Comparison of ENCODE assay signal across 2 cellular contexts in the genomic region with DNA sequence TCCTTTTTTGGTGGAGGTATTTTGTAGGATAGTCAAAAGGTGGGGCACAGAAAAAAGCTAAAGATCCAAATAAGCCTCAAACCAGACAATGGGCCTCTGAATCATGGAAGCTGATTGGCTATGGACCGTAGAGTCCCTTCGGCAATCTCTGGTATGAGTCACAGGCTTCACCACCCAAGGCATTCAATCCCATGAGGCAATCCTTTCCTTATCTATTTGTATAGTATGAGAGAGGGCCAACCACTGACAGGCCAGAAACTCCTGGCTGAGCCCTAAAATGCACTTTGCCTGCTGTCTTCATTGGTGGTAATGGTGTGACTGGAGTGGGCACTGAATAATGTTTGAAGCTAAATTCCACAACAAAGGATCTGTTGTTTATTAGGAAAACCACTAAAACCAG.
TF ChIP-seq lines count a peak whose summit lies in the region.

No MANE protein-coding gene starts in this region.

TF ChIP-seq in A549, 52 proteins besides CTCF, POLR2A, EP300 and RAD21 (continued from another document):
- TF ChIP-seq FOSL2 (IDR thresholded peaks at IDR 0.05) (0 out of 2 replicates have a peak, but pooled peaks have one; percentile 30), FOSL2 (CRISPR knock-in tag; IDR thresholded peaks at IDR 0.05) (peak; percentile 70), EHF (CRISPR knock-in tag; IDR thresholded peaks at IDR 0.05) (no peak), BHLHE40 (IDR thresholded peaks at IDR 0.05; ENCODE audit: low read depth, low read length) (no peak), SREBF2 (IDR thresholded peaks at IDR 0.05) (no peak), HOXB5 (CRISPR knock-in tag; IDR thresholded peaks at IDR 0.05) (no peak), HOXB13 (CRISPR knock-in tag; IDR thresholded peaks at IDR 0.05; ENCODE audit: low read depth) (no peak), NPAS2 (CRISPR knock-in tag; IDR thresholded peaks at IDR 0.05; ENCODE audit: borderline replicate concordance) (no peak), MAFK (IDR thresholded peaks at IDR 0.05; ENCODE audit: partially characterized antibody) (no peak), MAZ (IDR thresholded peaks at IDR 0.05; ENCODE audit: borderline replicate concordance, low read depth, low read length) (no peak), CHD4 (IDR thresholded peaks at IDR 0.05; ENCODE audit: borderline replicate concordance) (no peak), ZFP36 (IDR thresholded peaks at IDR 0.05; ENCODE audit: borderline replicate concordance, partially characterized antibody) (no peak)
- TF ChIP-seq, protein P1, sequence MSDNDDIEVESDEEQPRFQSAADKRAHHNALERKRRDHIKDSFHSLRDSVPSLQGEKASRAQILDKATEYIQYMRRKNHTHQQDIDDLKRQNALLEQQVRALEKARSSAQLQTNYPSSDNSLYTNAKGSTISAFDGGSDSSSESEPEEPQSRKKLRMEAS (IDR thresholded peaks at IDR 0.05) = peak; percentile 46; the same call in 1 of the 2 replicates
- TF ChIP-seq, protein P2, sequence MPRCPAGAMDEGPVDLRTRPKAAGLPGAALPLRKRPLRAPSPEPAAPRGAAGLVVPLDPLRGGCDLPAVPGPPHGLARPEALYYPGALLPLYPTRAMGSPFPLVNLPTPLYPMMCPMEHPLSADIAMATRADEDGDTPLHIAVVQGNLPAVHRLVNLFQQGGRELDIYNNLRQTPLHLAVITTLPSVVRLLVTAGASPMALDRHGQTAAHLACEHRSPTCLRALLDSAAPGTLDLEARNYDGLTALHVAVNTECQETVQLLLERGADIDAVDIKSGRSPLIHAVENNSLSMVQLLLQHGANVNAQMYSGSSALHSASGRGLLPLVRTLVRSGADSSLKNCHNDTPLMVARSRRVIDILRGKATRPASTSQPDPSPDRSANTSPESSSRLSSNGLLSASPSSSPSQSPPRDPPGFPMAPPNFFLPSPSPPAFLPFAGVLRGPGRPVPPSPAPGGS (IDR thresholded peaks at IDR 0.05) = no peak
- TF ChIP-seq, protein P3, sequence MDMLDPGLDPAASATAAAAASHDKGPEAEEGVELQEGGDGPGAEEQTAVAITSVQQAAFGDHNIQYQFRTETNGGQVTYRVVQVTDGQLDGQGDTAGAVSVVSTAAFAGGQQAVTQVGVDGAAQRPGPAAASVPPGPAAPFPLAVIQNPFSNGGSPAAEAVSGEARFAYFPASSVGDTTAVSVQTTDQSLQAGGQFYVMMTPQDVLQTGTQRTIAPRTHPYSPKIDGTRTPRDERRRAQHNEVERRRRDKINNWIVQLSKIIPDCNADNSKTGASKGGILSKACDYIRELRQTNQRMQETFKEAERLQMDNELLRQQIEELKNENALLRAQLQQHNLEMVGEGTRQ (IDR thresholded peaks at IDR 0.05) = no peak
TF ChIP-seq in A549: peak in this region for 3.

TF ChIP-seq in HCT116, 20 proteins besides CTCF, POLR2A, EP300 and RAD21 (continued from another document):
- TF ChIP-seq EZH2 (IDR thresholded peaks at IDR 0.05) (no peak), CEBPB (IDR thresholded peaks at IDR 0.05; ENCODE audit: low read depth) (peak; percentile 44; the same call in 1 of the 2 replicates), POLR2AphosphoS5 (IDR thresholded peaks at IDR 0.05; ENCODE audit: low read depth, low read length) (no peak), TCF7L2 (IDR thresholded peaks at IDR 0.05; ENCODE audit: borderline replicate concordance, extremely low read depth, insufficient read depth, insufficient read length) (no peak), ZFX (IDR thresholded peaks at IDR 0.05) (no peak), EGR1 (IDR thresholded peaks at IDR 0.05; ENCODE audit: low read depth) (no peak), FOSL1 (IDR thresholded peaks at IDR 0.05; ENCODE audit: low read depth) (peak; percentile 25; the same call in 1 of the 2 replicates), ZNF274 (IDR thresholded peaks at IDR 0.05; ENCODE audit: low read depth, low read length) (no peak)
- TF ChIP-seq, protein P4, sequence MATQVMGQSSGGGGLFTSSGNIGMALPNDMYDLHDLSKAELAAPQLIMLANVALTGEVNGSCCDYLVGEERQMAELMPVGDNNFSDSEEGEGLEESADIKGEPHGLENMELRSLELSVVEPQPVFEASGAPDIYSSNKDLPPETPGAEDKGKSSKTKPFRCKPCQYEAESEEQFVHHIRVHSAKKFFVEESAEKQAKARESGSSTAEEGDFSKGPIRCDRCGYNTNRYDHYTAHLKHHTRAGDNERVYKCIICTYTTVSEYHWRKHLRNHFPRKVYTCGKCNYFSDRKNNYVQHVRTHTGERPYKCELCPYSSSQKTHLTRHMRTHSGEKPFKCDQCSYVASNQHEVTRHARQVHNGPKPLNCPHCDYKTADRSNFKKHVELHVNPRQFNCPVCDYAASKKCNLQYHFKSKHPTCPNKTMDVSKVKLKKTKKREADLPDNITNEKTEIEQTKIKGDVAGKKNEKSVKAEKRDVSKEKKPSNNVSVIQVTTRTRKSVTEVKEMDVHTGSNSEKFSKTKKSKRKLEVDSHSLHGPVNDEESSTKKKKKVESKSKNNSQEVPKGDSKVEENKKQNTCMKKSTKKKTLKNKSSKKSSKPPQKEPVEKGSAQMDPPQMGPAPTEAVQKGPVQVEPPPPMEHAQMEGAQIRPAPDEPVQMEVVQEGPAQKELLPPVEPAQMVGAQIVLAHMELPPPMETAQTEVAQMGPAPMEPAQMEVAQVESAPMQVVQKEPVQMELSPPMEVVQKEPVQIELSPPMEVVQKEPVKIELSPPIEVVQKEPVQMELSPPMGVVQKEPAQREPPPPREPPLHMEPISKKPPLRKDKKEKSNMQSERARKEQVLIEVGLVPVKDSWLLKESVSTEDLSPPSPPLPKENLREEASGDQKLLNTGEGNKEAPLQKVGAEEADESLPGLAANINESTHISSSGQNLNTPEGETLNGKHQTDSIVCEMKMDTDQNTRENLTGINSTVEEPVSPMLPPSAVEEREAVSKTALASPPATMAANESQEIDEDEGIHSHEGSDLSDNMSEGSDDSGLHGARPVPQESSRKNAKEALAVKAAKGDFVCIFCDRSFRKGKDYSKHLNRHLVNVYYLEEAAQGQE (IDR thresholded peaks at IDR 0.05; ENCODE audit: low read depth) = no peak
